In the genomic region with DNA sequence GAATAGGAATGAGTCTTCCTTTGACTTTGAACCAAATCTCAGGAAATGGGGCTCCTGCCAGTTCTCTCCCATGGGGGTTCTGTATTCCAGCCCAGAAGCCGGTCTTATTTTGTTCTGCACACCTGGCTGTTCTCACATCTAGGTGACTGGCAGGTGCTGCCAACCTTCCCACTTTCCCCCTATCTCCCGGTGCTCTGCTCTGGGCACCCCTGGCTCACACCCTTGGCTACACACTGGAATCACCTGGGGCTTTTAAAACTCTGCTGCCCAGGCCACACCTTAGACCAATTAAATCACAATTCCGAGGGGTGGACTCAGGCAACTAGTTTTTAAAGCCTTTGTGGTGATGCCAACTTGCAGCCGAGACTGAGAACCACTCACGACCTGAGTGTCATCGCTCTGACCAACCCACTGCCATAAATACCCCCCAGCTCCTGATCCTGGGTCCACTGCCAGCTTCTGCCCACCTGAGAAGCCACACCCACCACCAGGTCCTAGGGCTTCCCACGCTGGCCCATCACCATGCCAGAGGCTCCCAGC, we compare ENCODE assay signal across 20 cellular contexts.
"Had no signal": no experiment of that assay in that cellular context is flagged by ENCODE, and none has a peak within 500 bp of the region (broad histone marks: within the 10 kb centered on the region; RNA-seq: fewer than 3 reads in every experiment).

No MANE protein-coding gene starts in this region.

- H3K36me3 ChIP-seq: colonic mucosa, esophagus squamous epithelium, gastroesophageal sphincter, neutrophil, sigmoid colon, stomach had no signal

- H3K27ac ChIP-seq: colonic mucosa, esophagus squamous epithelium, gastroesophageal sphincter, neutrophil, sigmoid colon, skin epidermis, stomach had no signal

- ATAC-seq: gastroesophageal sphincter, left ventricle myocardium superior had no signal

- H3K9me3 ChIP-seq: colonic mucosa, esophagus squamous epithelium, gastroesophageal sphincter, neutrophil, sigmoid colon, stomach had no signal

- H3K4me3 ChIP-seq: colonic mucosa, esophagus squamous epithelium, gastroesophageal sphincter, lung, sigmoid colon, skin epidermis, stomach had no signal

- DNase-seq: colonic mucosa; dermis blood vessel endothelial cell; esophagus squamous epithelium; foreskin fibroblast; glutamatergic neuron; islet precursor cell; left ventricle myocardium superior; mesenchymal stem cell; naive B cell; nephron progenitor cell; sigmoid colon; stimulated activated CD4-positive, alpha-beta T cell treated with anti-CD3 and anti-CD28 coated beads, Interleukin-2, amount 100 ng/mL, for 24 hours; stimulated activated naive CD4-positive, alpha-beta T cell; stomach; substantia nigra; trophoblast cell had no signal

- H3K27me3 ChIP-seq: colonic mucosa had no signal
